In genomic region chr20:34875657-34876160, GRCh38 we compare ENCODE assay signal across 7 cellular contexts. TPM values are rescaled to one million over a fixed set of nuclear protein-coding genes. Genes with fewer than 3 reads are reported as not detected.
A peak's percentile ranks its signal among the peaks of the same experiment; 100 is the strongest.
DNase-seq lines count a peak whose midpoint lies in the region; TF ChIP-seq lines count a peak whose summit lies in the region.

No MANE protein-coding gene starts in this region.

- WGBS in smooth muscle cell (ENCODE audit: low lambda C conversion rate), result 15% methylated on average over 10 of the region's 10 CpGs

- peaks cover 16% of the 10 kb centered on the region for H3K79me2 ChIP-seq in smooth muscle cell (ENCODE audit: low read depth)

- H3K27ac ChIP-seq in SJCRH30, result no peak overlapping the region
- no peak overlapping the region for H3K27ac ChIP-seq in smooth muscle cell (ENCODE audit: low read depth)

- H3K9me3 ChIP-seq in HAP-1 (no peaks in the 10 kb centered on the region), SJCRH30 (replicated peaks) (no peaks in the 10 kb centered on the region), smooth muscle cell (replicated peaks; ENCODE audit: low read depth) (no peaks in the 10 kb centered on the region)

- H3K4me1 ChIP-seq in HAP-1, result peaks cover 23% of the 10 kb centered on the region
- peaks cover 4% of the 10 kb centered on the region; the same call in 1 of the 2 replicates for H3K4me1 ChIP-seq in SJCRH30
- peaks cover 6% of the 10 kb centered on the region for H3K4me1 ChIP-seq in smooth muscle cell (ENCODE audit: low read depth)

- H3K9ac ChIP-seq in smooth muscle cell (ENCODE audit: low read depth), result no peak overlapping the region

- peaks cover 3% of the 10 kb centered on the region for H4K20me1 ChIP-seq in smooth muscle cell (ENCODE audit: low read depth)

- peak overlapping the region; percentile 52 for H2AFZ ChIP-seq in smooth muscle cell (ENCODE audit: low read depth)

- H3K4me3 ChIP-seq in HAP-1, result peak overlapping the region; percentile 69
- peak overlapping the region; percentile 75 for H3K4me3 ChIP-seq in SJCRH30
- H3K4me3 ChIP-seq in fibroblast of the aortic adventitia (ENCODE audit: low read depth, low read length), result peak overlapping the region; percentile 59
- H3K4me3 ChIP-seq in smooth muscle cell, result peak overlapping the region; percentile 97

- DNase-seq in HAP-1 (ENCODE audit: low spot score in 2 of 2), result no peak
- no peak for DNase-seq in SJCRH30
- no peak for DNase-seq in fibroblast of the aortic adventitia (ENCODE audit: low read depth)
- no peak for DNase-seq in smooth muscle cell (lab: John Stamatoyannopoulos, UW; ENCODE audit: unreplicated experiment)
- DNase-seq in T-helper 9 cell, result no peak
- DNase-seq in SW480 (ENCODE audit: low spot score), result no peak
- no peak for DNase-seq in hypothalamus (lab: John Stamatoyannopoulos, UW)

- peak overlapping the region; percentile 74 for H3K4me2 ChIP-seq in smooth muscle cell

- in situ Hi-C loops in HAP-1 (cut with MboI; ENCODE audit: low sequenced_read_pairs), result loop anchor here (10.0 kb wide), 1 partner anchor 219 kb away; the partner anchor contains the start of gene TRPC4AP

- H3K36me3 ChIP-seq in HAP-1 (replicated peaks) (no peaks in the 10 kb centered on the region), SJCRH30 (no peaks in the 10 kb centered on the region), smooth muscle cell (ENCODE audit: low read depth) (no peaks in the 10 kb centered on the region)

- H3F3A ChIP-seq in smooth muscle cell (ENCODE audit: low read depth), result peaks cover 5% of the 10 kb centered on the region

- TF ChIP-seq CTCF in fibroblast of the aortic adventitia (IDR thresholded peaks at IDR 0.05; ENCODE audit: insufficient read depth, low read length) (peak; percentile 16), smooth muscle cell (IDR thresholded peaks at IDR 0.05; ENCODE audit: borderline replicate concordance, insufficient read depth, poor library complexity, severe bottlenecking) (no peak)

- H3K27me3 ChIP-seq in HAP-1 (ENCODE audit: low read depth) (no peaks in the 10 kb centered on the region), SJCRH30 (no peaks in the 10 kb centered on the region), smooth muscle cell (ENCODE audit: low read depth) (no peaks in the 10 kb centered on the region)

RNA-seq across cellular contexts. Expression of gene ACSS2, which starts 0.7 kb away (rescaled TPM):
- total RNA-seq in SJCRH30 (2014; rRNA removed; shearing (Covaris generic)), result 14.8 and 18.0 TPM in 2 replicates
- total RNA-seq in fibroblast of the aortic adventitia (ENCODE audit: low replicate concordance) (32.3 and 65.3 TPM in 2 replicates), smooth muscle cell (33.9 and 35.1 TPM in 2 replicates)
- 27.1 and 37.7 TPM in 2 replicates for polyA plus RNA-seq in smooth muscle cell

RNA-seq across cellular contexts. Expression of gene GGT7, which starts 3.1 kb away (rescaled TPM):
- total RNA-seq in SJCRH30 (2014; rRNA removed; shearing (Covaris generic)), result 7.5 and 11.8 TPM in 2 replicates
- total RNA-seq in fibroblast of the aortic adventitia (ENCODE audit: low replicate concordance), result 5.2 and 6.5 TPM in 2 replicates
- 2.8 and 4.0 TPM in 2 replicates for total RNA-seq in smooth muscle cell
- 15.2 and 19.0 TPM in 2 replicates for polyA plus RNA-seq in smooth muscle cell

RNA-seq across cellular contexts. Expression of gene NCOA6, which starts 50.3 kb away (rescaled TPM):
- 21.5 and 22.2 TPM in 2 replicates for total RNA-seq in SJCRH30 (2014; rRNA removed; shearing (Covaris generic))
- total RNA-seq in fibroblast of the aortic adventitia (ENCODE audit: low replicate concordance), result 11.3 and 14.3 TPM in 2 replicates
- total RNA-seq in smooth muscle cell, result 12.4 and 15.6 TPM in 2 replicates
- polyA plus RNA-seq in smooth muscle cell, result 19.0 and 26.7 TPM in 2 replicates
